ENCODE assay signal across 15 cellular contexts in genomic region chr20:12289476-12289875, GRCh38.
"Had no signal": no experiment of that assay in that cellular context is flagged by ENCODE, and none has a peak within 500 bp of the region (broad histone marks: within the 10 kb centered on the region; RNA-seq: fewer than 3 reads in every experiment).

No MANE protein-coding gene starts in this region.

- DNase-seq: activated gamma-delta T cell treated with Interleukin-2 at 50 U/mL for 16 hours; activated T-cell treated with anti-CD3 and anti-CD28 coated beads, Interleukin-2, amount 50 U/mL, for 1 hour; anterior cingulate cortex; body of pancreas; cortex of kidney; left ventricle myocardium inferior; natural killer cell; retina; stimulated activated CD4-positive, alpha-beta T cell treated with anti-CD3 and anti-CD28 coated beads, Interleukin-4, amount 100 ng/mL, for 24 hours; stimulated activated naive CD8-positive, alpha-beta T cell treated with anti-CD3 and anti-CD28 coated beads, Interleukin-15, Interleukin-2, amounts not matched to agents 100 U/mL and 50 U/mL, for 24 hours; thyroid gland had no signal

- ATAC-seq: body of pancreas; natural killer cell; stimulated activated naive CD8-positive, alpha-beta T cell treated with anti-CD3 and anti-CD28 coated beads, Interleukin-15, Interleukin-2, amounts not matched to agents 100 U/mL and 50 U/mL, for 24 hours; WTC11 had no signal

- H3K36me3 ChIP-seq: cardiac muscle cell, left ventricle myocardium inferior, thyroid gland had no signal

- H3K4me3 Mint-ChIP-seq: activated naive CD4-positive, alpha-beta T cell treated with anti-CD3 and anti-CD28 coated beads, Interleukin-2, amount 50 U/mL, for 24 hours; natural killer cell; WTC11 had no signal

- H3K4me1 Mint-ChIP-seq: activated naive CD4-positive, alpha-beta T cell treated with anti-CD3 and anti-CD28 coated beads, Interleukin-2, amount 50 U/mL, for 24 hours had no signal

- H3K27ac ChIP-seq: body of pancreas, cardiac muscle cell, left ventricle myocardium inferior, thyroid gland had no signal

- H3K27ac Mint-ChIP-seq: activated naive CD4-positive, alpha-beta T cell treated with anti-CD3 and anti-CD28 coated beads, Interleukin-2, amount 50 U/mL, for 24 hours; natural killer cell; progenitor cell of endocrine pancreas; WTC11 had no signal

- H3K9me3 ChIP-seq: body of pancreas, thyroid gland had no signal

- H3K4me1 ChIP-seq: body of pancreas, left ventricle myocardium inferior, thyroid gland had no signal

- H3K27me3 Mint-ChIP-seq: activated naive CD4-positive, alpha-beta T cell treated with anti-CD3 and anti-CD28 coated beads, Interleukin-2, amount 50 U/mL, for 24 hours; progenitor cell of endocrine pancreas had no signal

- H3K27me3 ChIP-seq: body of pancreas, cardiac muscle cell, thyroid gland had no signal

- H3K36me3 Mint-ChIP-seq: activated naive CD4-positive, alpha-beta T cell treated with anti-CD3 and anti-CD28 coated beads, Interleukin-2, amount 50 U/mL, for 24 hours; natural killer cell; WTC11 had no signal

- H3K4me3 ChIP-seq: body of pancreas, cardiac muscle cell, left ventricle myocardium inferior, thyroid gland had no signal
